ENCODE assay signal across 1 cellular context in genomic region chr14:102910442-102910841, GRCh38.
TF ChIP-seq lines count a peak whose summit lies in the region.

No MANE protein-coding gene starts in this region.

TF ChIP-seq in GM12878, 131 proteins besides CTCF, POLR2A, EP300 and RAD21 (continued from another document):
- TF ChIP-seq ATF2 (IDR thresholded peaks at IDR 0.05; ENCODE audit: low read length) (no peak), IKZF1 (conservative IDR thresholded peaks at IDR 0.05) (no peak)
